In the genomic region with DNA sequence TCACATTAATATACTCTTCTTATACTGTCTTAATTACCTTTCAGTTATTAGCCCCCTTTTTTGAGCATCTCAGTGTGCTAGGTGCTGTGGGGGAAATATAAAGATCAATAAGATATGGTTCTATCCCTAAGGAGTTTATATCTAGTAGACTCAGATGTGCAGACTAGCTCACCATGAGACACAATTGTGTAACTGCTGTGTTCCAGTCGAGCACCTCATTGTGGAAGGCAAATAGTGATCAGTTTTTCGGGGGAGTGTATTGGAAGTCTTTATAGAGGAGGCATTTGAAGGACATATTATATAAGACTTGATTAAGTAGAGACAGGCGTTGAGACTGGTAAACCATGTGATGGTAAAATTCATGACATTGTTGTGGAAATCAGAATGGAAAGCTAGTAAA, we compare ENCODE assay signal across 24 cellular contexts.
"Had no signal": no experiment of that assay in that cellular context is flagged by ENCODE, and none has a peak within 500 bp of the region (broad histone marks: within the 10 kb centered on the region; RNA-seq: fewer than 3 reads in every experiment).

No MANE protein-coding gene starts in this region.

- ATAC-seq: activated naive CD4-positive, alpha-beta T cell treated with anti-CD3 and anti-CD28 coated beads, Interleukin-2, amount 50 U/mL, for 72 hours; activated T-helper 17 cell treated with anti-CD3 and anti-CD28 coated beads, Interleukin-2, amount 50 U/mL, for 72 hours; effector memory CD8-positive, alpha-beta T cell; gastroesophageal sphincter; stimulated activated naive B cell treated with anti-CD40 and anti-IgM and Interleukin-4, amounts not matched to agents 10 μg/mL and 1 μg/mL and 100 μg/mL, for 72 hours; T-helper 17 cell had no signal

- H3K27me3 ChIP-seq: brain microvascular endothelial cell, gastroesophageal sphincter, neural progenitor cell, right atrium auricular region, testis, transverse colon had no signal

- H3K27ac Mint-ChIP-seq: activated naive CD4-positive, alpha-beta T cell treated with anti-CD3 and anti-CD28 coated beads, Interleukin-2, amount 50 U/mL, for 72 hours; activated T-helper 17 cell treated with anti-CD3 and anti-CD28 coated beads, Interleukin-2, amount 50 U/mL, for 72 hours; effector memory CD8-positive, alpha-beta T cell; mesothelial cell of epicardium; naive B cell; neural progenitor cell; stimulated activated naive B cell treated with anti-CD40 and anti-IgM and Interleukin-4, amounts not matched to agents 10 μg/mL and 1 μg/mL and 100 μg/mL, for 72 hours had no signal

- H3K4me3 Mint-ChIP-seq: activated T-helper 17 cell treated with anti-CD3 and anti-CD28 coated beads, Interleukin-2, amount 50 U/mL, for 72 hours; effector memory CD8-positive, alpha-beta T cell; mesothelial cell of epicardium; naive B cell; neural progenitor cell; stimulated activated naive B cell treated with anti-CD40 and anti-IgM and Interleukin-4, amounts not matched to agents 10 μg/mL and 1 μg/mL and 100 μg/mL, for 72 hours; T-helper 17 cell had no signal

- H3K4me3 ChIP-seq: gastroesophageal sphincter, neural progenitor cell, right atrium auricular region, SK-N-MC, smooth muscle cell, testis, transverse colon had no signal

- DNase-seq: activated CD8-positive, alpha-beta memory T cell treated with anti-CD3 and anti-CD28 coated beads for 24 hours; activated gamma-delta T cell treated with Interleukin-2 at 50 U/mL for 16 hours; amniotic stem cell; brain microvascular endothelial cell; cortex of kidney; effector memory CD8-positive, alpha-beta T cell; hippocampal formation; naive B cell; occipital lobe; stimulated activated CD4-positive, alpha-beta T cell treated with anti-CD3 and anti-CD28 coated beads, Interleukin-2, amount 100 ng/mL, for 24 hours; stimulated activated naive B cell treated with anti-CD40 and anti-IgM and Interleukin-4, amounts not matched to agents 10 μg/mL and 1 μg/mL and 100 μg/mL, for 72 hours; T-helper 17 cell; T1000; testis; transverse colon had no signal

- H3K36me3 ChIP-seq: brain microvascular endothelial cell, gastroesophageal sphincter, neural progenitor cell, right atrium auricular region, transverse colon had no signal

- H3K9me3 Mint-ChIP-seq: activated T-helper 17 cell treated with anti-CD3 and anti-CD28 coated beads, Interleukin-2, amount 50 U/mL, for 72 hours; effector memory CD8-positive, alpha-beta T cell; naive B cell; stimulated activated naive B cell treated with anti-CD40 and anti-IgM and Interleukin-4, amounts not matched to agents 10 μg/mL and 1 μg/mL and 100 μg/mL, for 72 hours had no signal

- H3K9me3 ChIP-seq: gastroesophageal sphincter, right atrium auricular region, testis, transverse colon had no signal

- H3K4me1 ChIP-seq: neural progenitor cell had no signal

- H3K27me3 Mint-ChIP-seq: activated T-helper 17 cell treated with anti-CD3 and anti-CD28 coated beads, Interleukin-2, amount 50 U/mL, for 72 hours; effector memory CD8-positive, alpha-beta T cell; T-helper 17 cell had no signal

- H3K36me3 Mint-ChIP-seq: stimulated activated naive B cell treated with anti-CD40 and anti-IgM and Interleukin-4, amounts not matched to agents 10 μg/mL and 1 μg/mL and 100 μg/mL, for 72 hours had no signal

- FAIRE-seq: astrocyte had no signal

- H3K27ac ChIP-seq: brain microvascular endothelial cell, gastroesophageal sphincter, neural progenitor cell, SK-N-MC, testis, transverse colon had no signal

- H3K4me1 Mint-ChIP-seq: naive B cell; neural progenitor cell; stimulated activated naive B cell treated with anti-CD40 and anti-IgM and Interleukin-4, amounts not matched to agents 10 μg/mL and 1 μg/mL and 100 μg/mL, for 72 hours had no signal

- H3K4me2 ChIP-seq: neural progenitor cell, smooth muscle cell had no signal
